Comparison of ENCODE assay signal across 3 cellular contexts in the genomic region with DNA sequence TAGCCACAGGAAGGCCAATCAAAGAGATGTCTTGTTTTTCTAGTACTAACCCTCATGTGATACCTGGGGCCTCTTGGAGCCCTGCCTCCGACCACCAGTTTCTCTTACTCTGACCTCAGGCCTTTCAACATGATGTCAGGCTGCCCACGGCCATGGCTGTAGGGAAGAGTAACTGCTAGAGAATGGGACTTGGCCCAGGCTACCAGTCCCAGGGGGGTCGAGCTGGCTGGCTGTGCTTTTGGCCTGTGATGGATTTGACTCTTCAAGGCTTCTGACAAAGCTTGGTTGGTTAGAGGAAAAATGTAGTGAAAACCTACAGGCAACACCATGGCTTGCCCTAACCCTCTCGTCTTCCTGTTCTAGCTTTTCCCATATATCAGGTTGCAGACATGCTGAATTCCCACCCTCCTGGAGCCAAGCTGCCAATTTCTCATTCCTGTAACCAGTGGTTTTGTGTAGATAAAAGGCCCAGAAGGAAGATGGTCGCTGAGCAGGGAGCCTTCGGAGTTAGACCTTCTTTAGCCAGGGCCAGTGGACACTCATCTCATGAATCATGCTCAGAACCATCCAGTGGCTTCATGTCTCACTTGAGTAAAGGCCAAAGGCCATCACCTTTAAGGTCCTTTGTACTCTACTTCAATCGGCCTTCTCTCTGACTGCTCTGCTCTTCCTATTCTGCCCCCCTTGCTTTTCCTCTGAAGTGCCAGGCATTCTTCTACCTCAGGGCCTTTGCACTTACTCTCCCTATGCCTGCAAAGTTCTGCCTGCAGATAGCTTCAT.
TF ChIP-seq lines count a peak whose summit lies in the region.

No MANE protein-coding gene starts in this region.

TF ChIP-seq in HCT116, 20 proteins besides CTCF, POLR2A, EP300 and RAD21:
- TF ChIP-seq ZBTB33 (IDR thresholded peaks at IDR 0.05; ENCODE audit: extremely low read depth, insufficient replicate concordance, low read length) (no peak), POLR2AphosphoS5 (IDR thresholded peaks at IDR 0.05; ENCODE audit: low read depth, low read length) (no peak)
TF ChIP-seq in HCT116: peak in this region for 0.

TF ChIP-seq in K562, 482 proteins besides CTCF, POLR2A, EP300 and RAD21:
- no peak for TF ChIP-seq ATF7 (IDR thresholded peaks at IDR 0.05)
- peak; percentile 71 for TF ChIP-seq RBM25 (IDR thresholded peaks at IDR 0.05; ENCODE audit: low read depth, low read length, severe bottlenecking)
- TF ChIP-seq FOSL1 (tag; conservative IDR thresholded peaks at IDR 0.05) = 0 out of 2 replicates have a peak, but pooled peaks have one; percentile 23

TF ChIP-seq in GM12891, 5 proteins besides CTCF, POLR2A, EP300 and RAD21:
- TF ChIP-seq TAF1 (IDR thresholded peaks at IDR 0.05; ENCODE audit: low read depth, low read length) (no peak), PAX5 (IDR thresholded peaks at IDR 0.05; ENCODE audit: insufficient read depth, low read length, severe bottlenecking) (no peak), SPI1 (IDR thresholded peaks at IDR 0.05; ENCODE audit: low read depth, low read length) (no peak), POLR2AphosphoS5 (IDR thresholded peaks at IDR 0.05; ENCODE audit: low read depth, low read length) (no peak), POU2F2 (IDR thresholded peaks at IDR 0.05; ENCODE audit: low read depth, low read length) (no peak)
